13 cellular contexts compared by ENCODE assay signal in the genomic region with DNA sequence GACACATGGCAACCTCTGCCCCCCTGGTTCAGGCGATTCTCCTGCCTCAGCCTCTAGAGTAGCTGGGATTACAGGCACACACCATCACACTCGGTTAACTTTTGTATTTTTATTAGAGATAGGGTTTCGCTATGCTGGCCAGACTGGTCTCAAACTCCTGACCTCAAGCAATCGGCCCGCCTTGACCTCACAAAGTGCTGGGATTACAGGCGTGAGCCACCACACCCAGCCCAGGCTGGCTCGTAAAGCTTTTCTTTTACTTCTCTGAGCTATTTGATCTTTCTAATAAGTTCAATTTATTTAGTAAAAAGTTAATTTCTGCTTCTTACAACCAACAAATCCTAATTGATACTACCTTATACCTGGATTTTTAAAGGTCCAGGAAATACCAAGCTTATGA.
DNase-seq lines count a peak whose midpoint lies in the region; ATAC-seq, FAIRE-seq and TF ChIP-seq lines count a peak whose summit lies in the region.
"Had no signal": no experiment of that assay in that cellular context is flagged by ENCODE, and none has a peak within 500 bp of the region (broad histone marks: within the 10 kb centered on the region; RNA-seq: fewer than 3 reads in every experiment).

No MANE protein-coding gene starts in this region.

- H3K4me1 Mint-ChIP-seq in Calu3 (ENCODE audit: low read depth, unreplicated experiment), result peaks cover 87% of the 10 kb centered on the region
- H3K4me1 Mint-ChIP-seq in astrocyte (ENCODE audit: low read depth, unreplicated experiment), result peaks cover 63% of the 10 kb centered on the region
- peaks cover 31% of the 10 kb centered on the region for H3K4me1 Mint-ChIP-seq in endothelial cell (ENCODE audit: unreplicated experiment)

- H3K9me3 Mint-ChIP-seq in Calu3 (ENCODE audit: low read depth, unreplicated experiment), result no peaks in the 10 kb centered on the region
- no peaks in the 10 kb centered on the region for H3K9me3 Mint-ChIP-seq in astrocyte (ENCODE audit: unreplicated experiment)
- no peaks in the 10 kb centered on the region for H3K9me3 Mint-ChIP-seq in endothelial cell (ENCODE audit: unreplicated experiment)
- H3K9me3 Mint-ChIP-seq: CD4-positive, CD25-positive, alpha-beta regulatory T cell; GM23338; H9 had no signal

- no peak overlapping the region for H3K4me3 ChIP-seq in Karpas-422 (ENCODE audit: low read length)
- no peak overlapping the region for H3K4me3 ChIP-seq in astrocyte (ENCODE audit: insufficient read depth, low read depth, low read length)
- H3K4me3 ChIP-seq: BLaER1 treated with 17β-estradiol and CSF1 and Interleukin-3, amounts not matched to agents 10 nM and 100 nM; GM23338 had no signal

- no peaks in the 10 kb centered on the region for H3K36me3 ChIP-seq in Karpas-422 (ENCODE audit: insufficient read depth, low read length)
- no peaks in the 10 kb centered on the region for H3K36me3 ChIP-seq in astrocyte (ENCODE audit: insufficient read depth, low read length)
- H3K36me3 ChIP-seq: BLaER1 treated with 17β-estradiol and CSF1 and Interleukin-3, amounts not matched to agents 10 nM and 100 nM had no signal

- H3K4me2 ChIP-seq in Karpas-422 (ENCODE audit: low read depth, low read length, poor library complexity, severe bottlenecking) (no peak overlapping the region), astrocyte (ENCODE audit: low read length) (no peak overlapping the region)
- H3K4me2 ChIP-seq: BLaER1 treated with 17β-estradiol and CSF1 and Interleukin-3, amounts not matched to agents 10 nM and 100 nM; GM23338 had no signal

- H3K4me1 ChIP-seq in Karpas-422 (ENCODE audit: low read length), result peaks cover 65% of the 10 kb centered on the region
- peaks cover 40% of the 10 kb centered on the region for H3K4me1 ChIP-seq in astrocyte (ENCODE audit: insufficient read depth, low read length)

- no peak for ATAC-seq in GM21390 (IDR thresholded peaks at IDR 0.05; ENCODE audit: unreplicated experiment)
- ATAC-seq: GM23338 had no signal

- H3K27me3 Mint-ChIP-seq in Calu3 (ENCODE audit: unreplicated experiment), result no peaks in the 10 kb centered on the region
- H3K27me3 Mint-ChIP-seq in astrocyte (ENCODE audit: low read depth, unreplicated experiment), result no peaks in the 10 kb centered on the region
- peaks cover 2% of the 10 kb centered on the region for H3K27me3 Mint-ChIP-seq in endothelial cell (ENCODE audit: unreplicated experiment)

- H3K79me2 ChIP-seq in Karpas-422 (ENCODE audit: low read length), result no peaks in the 10 kb centered on the region
- no peaks in the 10 kb centered on the region for H3K79me2 ChIP-seq in astrocyte (ENCODE audit: insufficient read depth, low read length)

- H3K4me3 Mint-ChIP-seq in Calu3 (ENCODE audit: low read depth, unreplicated experiment), result no peak overlapping the region
- H3K4me3 Mint-ChIP-seq in astrocyte (ENCODE audit: unreplicated experiment), result no peak overlapping the region
- no peak overlapping the region for H3K4me3 Mint-ChIP-seq in endothelial cell (ENCODE audit: unreplicated experiment)
- H3K4me3 Mint-ChIP-seq: CD4-positive, CD25-positive, alpha-beta regulatory T cell; GM23338; H9 had no signal

- CTCF ChIA-PET in Calu3 (lab: Charles Lee), result interaction anchor here (0.7 to 1.2 kb wide), 5 partner anchors 72 to 374 kb away, joined by 3 to 4 read pairs (median 3); no protein-coding TSS in a partner anchor

- H3K27ac Mint-ChIP-seq in Calu3 (ENCODE audit: unreplicated experiment), result peak overlapping the region; percentile 99
- H3K27ac Mint-ChIP-seq in astrocyte (ENCODE audit: unreplicated experiment), result peak overlapping the region; percentile 6
- no peak overlapping the region for H3K27ac Mint-ChIP-seq in endothelial cell (ENCODE audit: unreplicated experiment)
- H3K27ac Mint-ChIP-seq: CD4-positive, CD25-positive, alpha-beta regulatory T cell; GM23338; H9 had no signal

- H3K9me3 ChIP-seq in Karpas-422 (ENCODE audit: low read length) (no peaks in the 10 kb centered on the region), astrocyte (ENCODE audit: insufficient read depth, low read depth, low read length) (no peaks in the 10 kb centered on the region)
- H3K9me3 ChIP-seq: BLaER1 treated with 17β-estradiol and CSF1 and Interleukin-3, amounts not matched to agents 10 nM and 100 nM had no signal

- H3K27me3 ChIP-seq in Karpas-422 (ENCODE audit: low read length) (no peaks in the 10 kb centered on the region), astrocyte (ENCODE audit: insufficient read depth, low read length) (no peaks in the 10 kb centered on the region)
- H3K27me3 ChIP-seq: BLaER1 treated with 17β-estradiol and CSF1 and Interleukin-3, amounts not matched to agents 10 nM and 100 nM had no signal

- FAIRE-seq in astrocyte (lab: Jason Lieb, UNC), result no peak

- H3K9me2 ChIP-seq in Karpas-422 (replicated peaks; ENCODE audit: insufficient read depth, low read length), result no peaks in the 10 kb centered on the region

- intact Hi-C loops in Calu3 (cut with micrococcal nuclease; ENCODE audit: unreplicated experiment), result loop anchor here (2.0 to 5.0 kb wide), 3 partner anchors 84 to 189 kb away; no protein-coding TSS in a partner anchor

- DNase-seq in Calu3 (peak; percentile 28), Karpas-422 (no peak), astrocyte (ENCODE audit: low read depth) (no peak), left kidney (ENCODE audit: low read depth, low spot score) (peak; percentile 78), NCI-H1105 (lab: John Stamatoyannopoulos, UW) (no peak), endothelial cell (ENCODE audit: low spot score) (no peak)
- DNase-seq: ACHN; CD4-positive, CD25-positive, alpha-beta regulatory T cell; DMS 273 treated with DMSO at 0.1 percent for 48 hours; H9 had no signal

- TF ChIP-seq CTCF in Calu3 (IDR thresholded peaks at IDR 0.05; ENCODE audit: unreplicated experiment) (no peak), astrocyte (IDR thresholded peaks at IDR 0.05; ENCODE audit: insufficient read depth, low read depth, low read length) (no peak), endothelial cell (IDR thresholded peaks at IDR 0.05; ENCODE audit: unreplicated experiment) (no peak)

- no peak overlapping the region for H3K9ac ChIP-seq in Karpas-422 (ENCODE audit: low read length)
- no peak overlapping the region for H3K9ac ChIP-seq in astrocyte (ENCODE audit: low read length)
- H3K9ac ChIP-seq: BLaER1 treated with 17β-estradiol and CSF1 and Interleukin-3, amounts not matched to agents 10 nM and 100 nM had no signal

- H2AFZ ChIP-seq in Karpas-422 (ENCODE audit: low read length) (no peak overlapping the region), astrocyte (ENCODE audit: low read depth, low read length) (no peak overlapping the region)
- H2AFZ ChIP-seq: GM23338 had no signal

- BruUV-seq in Calu3 (replicated peaks; lab: Mats Ljungman, UMichigan), result no TSS peak

- H4K20me1 ChIP-seq in Karpas-422 (ENCODE audit: insufficient read depth, low read depth, low read length) (no peaks in the 10 kb centered on the region), astrocyte (ENCODE audit: insufficient read depth, low read length) (no peaks in the 10 kb centered on the region)
- H4K20me1 ChIP-seq: BLaER1 treated with 17β-estradiol and CSF1 and Interleukin-3, amounts not matched to agents 10 nM and 100 nM had no signal

- H3K27ac ChIP-seq in Karpas-422 (ENCODE audit: low read length) (peak overlapping the region; percentile 99), astrocyte (ENCODE audit: low read depth, low read length) (no peak overlapping the region)
- H3K27ac ChIP-seq: BLaER1 treated with 17β-estradiol and CSF1 and Interleukin-3, amounts not matched to agents 10 nM and 100 nM had no signal

- peaks cover 11% of the 10 kb centered on the region for H3K36me3 Mint-ChIP-seq in Calu3 (ENCODE audit: insufficient read depth, unreplicated experiment)
- H3K36me3 Mint-ChIP-seq in astrocyte (ENCODE audit: low read depth, unreplicated experiment), result no peaks in the 10 kb centered on the region
- H3K36me3 Mint-ChIP-seq in endothelial cell (ENCODE audit: low read depth, unreplicated experiment), result no peaks in the 10 kb centered on the region
- H3K36me3 Mint-ChIP-seq: CD4-positive, CD25-positive, alpha-beta regulatory T cell had no signal

Comparison
In these comparisons a context has a peak if more than half of its experiments do, and no peak if none do; other contexts are left out.
1. DNase-seq: peak in Calu3 (single experiment) and left kidney (single experiment); none in Karpas-422 (single experiment), astrocyte (single experiment), NCI-H1105 (single experiment) and endothelial cell (single experiment).